ENCODE assay signal across 8 cellular contexts in the genomic region with DNA sequence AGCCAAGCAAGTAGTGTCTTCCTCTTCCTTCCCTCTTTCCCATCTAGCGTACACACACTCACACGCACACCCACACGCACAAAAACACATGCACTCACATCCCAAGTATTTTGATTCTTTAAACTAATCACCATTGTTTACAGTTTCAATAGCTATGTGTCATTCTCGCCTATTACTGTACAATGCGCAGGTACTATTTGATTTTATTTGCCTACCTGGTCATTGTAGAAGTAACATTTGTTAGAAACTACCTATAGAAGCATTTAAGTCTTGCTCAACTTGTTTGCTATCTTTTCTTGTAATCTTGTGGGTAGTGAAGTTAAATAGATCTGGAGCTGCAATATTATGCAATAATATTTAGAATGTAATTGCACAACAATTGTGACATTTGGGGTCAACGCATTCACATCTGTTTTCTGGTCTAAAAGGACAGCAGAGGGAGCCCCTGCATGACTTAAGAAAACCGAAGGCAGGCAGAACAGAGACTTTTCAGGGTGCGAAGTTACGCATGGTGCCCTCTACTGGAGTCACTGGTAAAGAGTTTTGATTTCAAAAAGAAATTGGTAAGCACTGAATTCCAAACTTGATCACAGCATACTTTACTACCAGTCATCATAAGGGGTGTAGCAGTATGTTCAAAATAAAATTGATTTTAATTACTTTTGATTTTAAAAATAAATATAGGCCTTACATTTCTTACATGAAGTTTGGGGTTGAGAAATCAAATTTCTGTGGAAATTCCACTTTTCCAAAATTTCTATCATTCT.
DNase-seq lines count a peak whose midpoint lies in the region; ATAC-seq and TF ChIP-seq lines count a peak whose summit lies in the region.

No MANE protein-coding gene starts in this region.

- H3K27me3 Mint-ChIP-seq in activated B cell treated with CpG ODN at 0.5 μM for 24 hours = no peaks in the 10 kb centered on the region
- H3K27me3 Mint-ChIP-seq in CD8-positive, alpha-beta memory T cell = no peaks in the 10 kb centered on the region

- no peak overlapping the region for H2AK5ac ChIP-seq in trophoblast cell (ENCODE audit: low read length)

- H3K23ac ChIP-seq in trophoblast cell (ENCODE audit: low read length) = no peak overlapping the region

- H3K4ac ChIP-seq in trophoblast cell (ENCODE audit: low read depth, low read length) = no peak overlapping the region

- intact Hi-C loops in activated B cell treated with CpG ODN at 0.5 μM for 24 hours (cut with micrococcal nuclease) = loop anchor here (1.0 to 5.0 kb wide), 2 partner anchors 210 to 389 kb away; no protein-coding TSS in a partner anchor

- DNase-seq in Daoy (ENCODE audit: low read depth) (peak; percentile 62), NCI-H226 (peak; percentile 47), activated B cell treated with CpG ODN at 0.5 μM for 24 hours (no peak), globus pallidus (ENCODE audit: low spot score) (peak; percentile 83), trophoblast cell (peak; percentile 59 to 75)
- DNase-seq in CD8-positive, alpha-beta memory T cell = no peak

- H3K4me1 ChIP-seq in trophoblast cell (ENCODE audit: control insufficient read depth in 1 of 2, insufficient read depth in 2 of 2, low read length in 2 of 2) = no peaks in the 10 kb centered on the region
- H3K4me1 ChIP-seq in CD8-positive, alpha-beta memory T cell (ENCODE audit: insufficient read depth, low read length) = no peaks in the 10 kb centered on the region

- no peaks in the 10 kb centered on the region for H3K36me3 Mint-ChIP-seq in activated B cell treated with CpG ODN at 0.5 μM for 24 hours (ENCODE audit: low read depth)
- H3K36me3 Mint-ChIP-seq in CD8-positive, alpha-beta memory T cell = no peaks in the 10 kb centered on the region

- WGBS in trophoblast cell (ENCODE audit: extremely low coverage, insufficient coverage, insufficient read length) = 100% methylated on average over 2 of the region's 9 CpGs

- H3K4me1 Mint-ChIP-seq in activated B cell treated with CpG ODN at 0.5 μM for 24 hours = no peaks in the 10 kb centered on the region
- H3K4me1 Mint-ChIP-seq in CD8-positive, alpha-beta memory T cell = no peaks in the 10 kb centered on the region

- no peak overlapping the region for H3K14ac ChIP-seq in trophoblast cell (ENCODE audit: low read length)

- H2BK120ac ChIP-seq in trophoblast cell (ENCODE audit: insufficient read depth, low read length, poor library complexity) = no peak overlapping the region

- H3K18ac ChIP-seq in trophoblast cell (ENCODE audit: low read length) = no peak overlapping the region

- H2BK12ac ChIP-seq in trophoblast cell (ENCODE audit: low read length) = no peak overlapping the region

- no peak overlapping the region for H3K4me3 ChIP-seq in trophoblast cell (ENCODE audit: low read depth, low read length)
- H3K4me3 ChIP-seq in CD8-positive, alpha-beta memory T cell (ENCODE audit: low read length) = no peak overlapping the region

- no peak overlapping the region for H3K27ac Mint-ChIP-seq in activated B cell treated with CpG ODN at 0.5 μM for 24 hours
- H3K27ac Mint-ChIP-seq in CD8-positive, alpha-beta memory T cell = no peak overlapping the region

- no peaks in the 10 kb centered on the region for H3K27me3 ChIP-seq in trophoblast cell (ENCODE audit: insufficient read depth, low read length)
- H3K27me3 ChIP-seq in CD8-positive, alpha-beta memory T cell (ENCODE audit: insufficient read depth, low read length, poor library complexity, severe bottlenecking) = no peaks in the 10 kb centered on the region

- H4K8ac ChIP-seq in trophoblast cell (ENCODE audit: low read depth, low read length) = no peak overlapping the region

- TF ChIP-seq CTCF in activated B cell treated with CpG ODN at 0.5 μM for 24 hours (IDR thresholded peaks at IDR 0.05) = no peak

- no peak overlapping the region for H4K91ac ChIP-seq in trophoblast cell (ENCODE audit: low read depth, low read length)

- no peaks in the 10 kb centered on the region for H3K9me3 Mint-ChIP-seq in activated B cell treated with CpG ODN at 0.5 μM for 24 hours
- H3K9me3 Mint-ChIP-seq in CD8-positive, alpha-beta memory T cell = peaks cover 0 to 9% (median 3%) of the 10 kb centered on the region in 5 donors

- H3K4me2 ChIP-seq in trophoblast cell (ENCODE audit: low read length) = no peak overlapping the region

- H3K9me3 ChIP-seq in trophoblast cell (ENCODE audit: insufficient read depth, low read depth, low read length) = no peaks in the 10 kb centered on the region
- H3K9me3 ChIP-seq in CD8-positive, alpha-beta memory T cell (ENCODE audit: low read length) = no peaks in the 10 kb centered on the region

- H2AFZ ChIP-seq in trophoblast cell (ENCODE audit: insufficient read depth, low read length, poor library complexity) = no peak overlapping the region

- no peak overlapping the region for H4K12ac ChIP-seq in trophoblast cell (ENCODE audit: low read depth, low read length)

- H3K4me3 Mint-ChIP-seq in activated B cell treated with CpG ODN at 0.5 μM for 24 hours = no peak overlapping the region
- no peak overlapping the region for H3K4me3 Mint-ChIP-seq in CD8-positive, alpha-beta memory T cell

- POLR2A ChIA-PET in activated B cell treated with CpG ODN at 0.5 μM for 24 hours (lab: Charles Lee) = no interaction called here
- POLR2A ChIA-PET in CD8-positive, alpha-beta memory T cell (lab: Charles Lee) = no interaction called here

- ATAC-seq in GM19395 (IDR thresholded peaks at IDR 0.05; ENCODE audit: unreplicated experiment) (peak; percentile 96), HG03280 (IDR thresholded peaks at IDR 0.05; ENCODE audit: unreplicated experiment) (peak; percentile 98), activated B cell treated with CpG ODN at 0.5 μM for 24 hours (ENCODE audit: low read depth) (peak; percentile 68)

- H3K79me2 ChIP-seq in trophoblast cell (ENCODE audit: control insufficient read depth, insufficient read depth, low read length, poor library complexity) = no peaks in the 10 kb centered on the region

- CTCF ChIA-PET in activated B cell treated with CpG ODN at 0.5 μM for 24 hours (lab: Charles Lee) = interaction anchor here (1.0 to 1.6 kb wide), 2 partner anchors 24 to 389 kb away, joined by 3 to 7 read pairs; no protein-coding TSS in a partner anchor
- CTCF ChIA-PET in CD8-positive, alpha-beta memory T cell (lab: Charles Lee) = no interaction called here

- H2BK5ac ChIP-seq in trophoblast cell (ENCODE audit: low read depth, low read length, poor library complexity) = no peak overlapping the region

- no peaks in the 10 kb centered on the region for H3K79me1 ChIP-seq in trophoblast cell (ENCODE audit: low read length)

- no peaks in the 10 kb centered on the region for H3K36me3 ChIP-seq in trophoblast cell (ENCODE audit: control insufficient read depth in 1 of 2, insufficient read depth in 2 of 2, low read length in 2 of 2)
- H3K36me3 ChIP-seq in CD8-positive, alpha-beta memory T cell (ENCODE audit: insufficient read depth, low read length) = no peaks in the 10 kb centered on the region

- no peak overlapping the region for H3K27ac ChIP-seq in trophoblast cell (ENCODE audit: low read depth, low read length)
- H3K27ac ChIP-seq in CD8-positive, alpha-beta memory T cell (ENCODE audit: low read depth, low read length) = no peak overlapping the region

- no peak overlapping the region for H3K9ac ChIP-seq in trophoblast cell (ENCODE audit: low read length)

Comparison
In these comparisons a context has a peak if more than half of its experiments do, and no peak if none do; other contexts are left out.
1. DNase-seq: peak in Daoy (single experiment), NCI-H226 (single experiment), globus pallidus (single experiment) and trophoblast cell (2 of 2); none in activated B cell treated with CpG ODN at 0.5 μM for 24 hours (single experiment) and CD8-positive, alpha-beta memory T cell (0 of 5).
2. Peak in every context shown above with its lines, with median percentiles within 50 percentile points of each other: ATAC-seq.